ENCODE assay signal across 1 cellular context in genomic region chr7:1813394-1814088, GRCh38.
TF ChIP-seq lines count a peak whose summit lies in the region.

No MANE protein-coding gene starts in this region.

TF ChIP-seq in H1, 55 proteins besides CTCF, POLR2A, EP300 and RAD21:
- TF ChIP-seq SRF (IDR thresholded peaks at IDR 0.05; ENCODE audit: low read depth, low read length) (no peak), BRCA1 (IDR thresholded peaks at IDR 0.05; ENCODE audit: low read depth, low read length) (no peak), CEBPB (IDR thresholded peaks at IDR 0.05; ENCODE audit: low read depth, low read length) (no peak), SP4 (IDR thresholded peaks at IDR 0.05; ENCODE audit: low read length) (no peak), CBX8 (IDR thresholded peaks at IDR 0.05; ENCODE audit: borderline replicate concordance, low read depth, low read length) (no peak), HDAC6 (IDR thresholded peaks at IDR 0.05; ENCODE audit: low read depth, low read length) (no peak), SAP30 (IDR thresholded peaks at IDR 0.05; ENCODE audit: insufficient read depth, insufficient replicate concordance, low read length) (no peak), RNF2 (IDR thresholded peaks at IDR 0.05; ENCODE audit: borderline replicate concordance, low read depth, low read length, missing control alignments, poor library complexity, severe bottlenecking) (no peak), CHD1 (IDR thresholded peaks at IDR 0.05; ENCODE audit: low read depth, low read length) (no peak), CREB1 (IDR thresholded peaks at IDR 0.05) (no peak), ATF3 (IDR thresholded peaks at IDR 0.05; ENCODE audit: insufficient read depth, low read depth, low read length) (no peak), TAF1 (IDR thresholded peaks at IDR 0.05; ENCODE audit: low read depth, low read length) (no peak)
